In genomic region chr11:2679011-2679676, GRCh38 we compare ENCODE assay signal across 25 cellular contexts. TPM values are rescaled to one million over a fixed set of nuclear protein-coding genes. Genes with fewer than 3 reads are reported as not detected.
A peak's percentile ranks its signal among the peaks of the same experiment; 100 is the strongest.
DNase-seq lines count a peak whose midpoint lies in the region; ATAC-seq and TF ChIP-seq lines count a peak whose summit lies in the region.
"Had no signal": no experiment of that assay in that cellular context is flagged by ENCODE, and none has a peak within 500 bp of the region (broad histone marks: within the 10 kb centered on the region; RNA-seq: fewer than 3 reads in every experiment).

No MANE protein-coding gene starts in this region.

- no peaks in the 10 kb centered on the region for H3K9me3 Mint-ChIP-seq in activated naive CD4-positive, alpha-beta T cell treated with anti-CD3 and anti-CD28 coated beads, Interleukin-2, amount 50 U/mL, for 72 hours
- no peaks in the 10 kb centered on the region for H3K9me3 Mint-ChIP-seq in activated T-helper 17 cell treated with anti-CD3 and anti-CD28 coated beads, Interleukin-2, amount 50 U/mL, for 72 hours
- H3K9me3 Mint-ChIP-seq: CD8-positive, alpha-beta T cell had no signal

- no peak overlapping the region for H3K27ac ChIP-seq in testis
- H3K27ac ChIP-seq: C4-2B, HL-60, PC-9 had no signal

- H3K27ac Mint-ChIP-seq in activated naive CD4-positive, alpha-beta T cell treated with anti-CD3 and anti-CD28 coated beads, Interleukin-2, amount 50 U/mL, for 72 hours: no peak overlapping the region
- no peak overlapping the region for H3K27ac Mint-ChIP-seq in activated T-helper 17 cell treated with anti-CD3 and anti-CD28 coated beads, Interleukin-2, amount 50 U/mL, for 72 hours
- H3K27ac Mint-ChIP-seq: CD8-positive, alpha-beta T cell had no signal

- WGBS in testis, 2 donors: 98 to 100% methylated on average over 2 of the region's 2 CpGs

- H3K27me3 ChIP-seq in testis: no peaks in the 10 kb centered on the region

- TF ChIP-seq POLR2A in testis (IDR thresholded peaks at IDR 0.05): no peak

- peak; percentile 61 to 86 for ATAC-seq in activated naive CD4-positive, alpha-beta T cell treated with anti-CD3 and anti-CD28 coated beads, Interleukin-2, amount 50 U/mL, for 72 hours
- peak; percentile 68 for ATAC-seq in activated T-helper 17 cell treated with anti-CD3 and anti-CD28 coated beads, Interleukin-2, amount 50 U/mL, for 72 hours (replicated peaks)
- ATAC-seq: CD8-positive, alpha-beta T cell had no signal

- intact Hi-C loops in testis (cut with DNase I; ENCODE audit: low total_unique reads): no loop called here

- DNase-seq in activated naive CD4-positive, alpha-beta T cell treated with anti-CD3 and anti-CD28 coated beads, Interleukin-2, amount 50 U/mL, for 72 hours (ENCODE audit: low spot score in 2 of 2): no peak
- DNase-seq in activated naive CD4-positive, alpha-beta T cell treated with anti-CD3 and anti-CD28 coated beads, Interleukin-2, amount 50 U/mL, for 16 hours: no peak
- DNase-seq in mesenteric fat pad (ENCODE audit: low spot score): peak; percentile 14
- DNase-seq in testis: peak; percentile 2
- no peak for DNase-seq in NCI-H2081 (lab: John Stamatoyannopoulos, UW)
- DNase-seq in NCI-H1092 (lab: John Stamatoyannopoulos, UW): no peak
- no peak for DNase-seq in cerebellum (ENCODE audit: low spot score)
- DNase-seq: CD8-positive, alpha-beta T cell; DMS 273 treated with DMSO at 0.1 percent for 48 hours; DMS79; EL; GDM1; Karpas-422; NCI-H1105; NCI-H1436 treated with DMSO at 0.1 percent for 48 hours; NCI-H187 treated with DMSO at 0.1 percent for 48 hours; NCI-H446; NCI-H524 treated with DMSO at 0.1 percent for 48 hours; NCI-H774; PC-9; Right ventricle myocardium superior; RPMI8226 had no signal

- no peaks in the 10 kb centered on the region for H3K9me3 ChIP-seq in testis

- H3K4me3 Mint-ChIP-seq in activated T-helper 17 cell treated with anti-CD3 and anti-CD28 coated beads, Interleukin-2, amount 50 U/mL, for 72 hours: no peak overlapping the region
- H3K4me3 Mint-ChIP-seq: CD8-positive, alpha-beta T cell had no signal

- H3K27me3 Mint-ChIP-seq in activated T-helper 17 cell treated with anti-CD3 and anti-CD28 coated beads, Interleukin-2, amount 50 U/mL, for 72 hours: no peaks in the 10 kb centered on the region

- no peaks in the 10 kb centered on the region for H3K36me3 ChIP-seq in testis (ENCODE audit: low read depth, missing control alignments)

- TF ChIP-seq CTCF in testis (IDR thresholded peaks at IDR 0.05): no peak

- no peaks in the 10 kb centered on the region for H3K36me3 Mint-ChIP-seq in activated naive CD4-positive, alpha-beta T cell treated with anti-CD3 and anti-CD28 coated beads, Interleukin-2, amount 50 U/mL, for 72 hours
- H3K36me3 Mint-ChIP-seq in activated T-helper 17 cell treated with anti-CD3 and anti-CD28 coated beads, Interleukin-2, amount 50 U/mL, for 72 hours (ENCODE audit: low read depth): no peaks in the 10 kb centered on the region

- H3K4me3 ChIP-seq in testis: no peak overlapping the region
- H3K4me3 ChIP-seq: PC-9 had no signal

- H3K4me1 Mint-ChIP-seq in activated T-helper 17 cell treated with anti-CD3 and anti-CD28 coated beads, Interleukin-2, amount 50 U/mL, for 72 hours: peaks cover 5% of the 10 kb centered on the region

- peaks cover 4% of the 10 kb centered on the region for H3K4me1 ChIP-seq in testis

RNA-seq across cellular contexts. Expression of gene KCNQ1OT1, which starts 20.6 kb away (rescaled TPM):
- under 1 TPM; 0.30 to 0.49 TPM for total RNA-seq in activated naive CD4-positive, alpha-beta T cell treated with anti-CD3 and anti-CD28 coated beads, Interleukin-2, amount 50 U/mL, for 72 hours
- under 1 TPM; 0.24 to 0.64 TPM for total RNA-seq in activated T-helper 17 cell treated with anti-CD3 and anti-CD28 coated beads, Interleukin-2, amount 50 U/mL, for 72 hours
- total RNA-seq in mesenteric fat pad (3.0 TPM), testis (1 to 10 TPM; 4.0 to 5.9 TPM), cerebellum (12.0 TPM)
- polyA plus RNA-seq in testis (ENCODE audit: insufficient read depth, low read depth, low replicate concordance): 0.20 TPM

Comparison
In these comparisons a context has a peak if more than half of its experiments do, and no peak if none do; other contexts are left out.
1. DNase-seq: peak in mesenteric fat pad (single experiment) and testis (single experiment); none in activated naive CD4-positive, alpha-beta T cell treated with anti-CD3 and anti-CD28 coated beads, Interleukin-2, amount 50 U/mL, for 72 hours (0 of 2), activated naive CD4-positive, alpha-beta T cell treated with anti-CD3 and anti-CD28 coated beads, Interleukin-2, amount 50 U/mL, for 16 hours (single experiment), NCI-H2081 (0 of 2), NCI-H1092 (single experiment) and cerebellum (single experiment).